10 cellular contexts compared by ENCODE assay signal in the genomic region with DNA sequence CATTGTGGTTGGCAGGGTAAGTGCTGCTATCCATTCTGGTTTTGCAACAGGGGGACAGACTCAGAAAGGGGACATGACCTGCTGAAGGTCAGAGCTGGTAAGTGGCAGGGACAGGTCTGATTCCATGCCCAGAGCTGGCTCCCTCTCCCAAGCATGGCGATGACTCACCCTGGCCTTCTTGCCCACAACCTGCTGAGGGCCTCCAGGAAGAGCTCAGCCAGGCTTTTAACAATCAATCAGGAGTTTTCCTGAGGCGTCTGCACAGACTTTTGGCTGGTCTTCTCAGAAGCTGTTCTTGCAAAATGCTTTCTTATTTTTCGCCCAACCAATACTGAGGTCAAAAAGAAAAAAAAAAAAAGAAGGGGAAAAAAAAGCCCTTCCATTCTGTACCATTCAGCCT. TPM values are rescaled to one million over a fixed set of nuclear protein-coding genes. Genes with fewer than 3 reads are reported as not detected.
DNase-seq lines count a peak whose midpoint lies in the region; ATAC-seq and TF ChIP-seq lines count a peak whose summit lies in the region.
"Had no signal": no experiment of that assay in that cellular context is flagged by ENCODE, and none has a peak within 500 bp of the region (broad histone marks: within the 10 kb centered on the region; RNA-seq: fewer than 3 reads in every experiment).

No MANE protein-coding gene starts in this region.

- H3K27me3 Mint-ChIP-seq in WTC11 (ENCODE audit: low read depth), result no peaks in the 10 kb centered on the region

- no peak overlapping the region for H3K27ac Mint-ChIP-seq in WTC11
- H3K27ac Mint-ChIP-seq: naive B cell had no signal

- in situ Hi-C loops in Caki2 (cut with HindIII; ENCODE audit: low pct_unique_long_range_greater_than_20kb, low sequenced_read_pairs), result no loop called here

- POLR2A ChIA-PET in WTC11 (lab: Charles Lee), result interaction anchor here (0.7 kb wide), 1 partner anchor 81 kb away, joined by 3 read pairs; no protein-coding TSS in a partner anchor

- no peak overlapping the region for H3K27ac ChIP-seq in coronary artery

- DNase-seq in Caki2 (ENCODE audit: low read depth) (peak; percentile 57), M059J (ENCODE audit: low read depth) (peak; percentile 88), coronary artery (ENCODE audit: low spot score) (peak; percentile 28), myocyte (ENCODE audit: low read depth) (peak; percentile 70), WTC11 (ENCODE audit: low spot score) (no peak)
- DNase-seq: effector CD4-positive, alpha-beta T cell; naive B cell had no signal

- ATAC-seq in GM18505 (IDR thresholded peaks at IDR 0.05; ENCODE audit: unreplicated experiment), result no peak
- no peak; the same call in 1 of the 2 replicates for ATAC-seq in WTC11
- no peak for ATAC-seq in HG02642 (IDR thresholded peaks at IDR 0.05; ENCODE audit: poor library complexity, unreplicated experiment)
- ATAC-seq in GM18868 (IDR thresholded peaks at IDR 0.05; ENCODE audit: unreplicated experiment), result no peak

- H3K4me3 Mint-ChIP-seq in WTC11, result no peak overlapping the region
- H3K4me3 Mint-ChIP-seq: naive B cell had no signal

- TF ChIP-seq POLR2A in GM18505 (IDR thresholded peaks at IDR 0.05; ENCODE audit: borderline replicate concordance, extremely low read depth, insufficient read depth, insufficient read length), result no peak

- H3K9me3 Mint-ChIP-seq in WTC11, result no peaks in the 10 kb centered on the region
- H3K9me3 Mint-ChIP-seq: naive B cell had no signal

- no peak overlapping the region for H3K4me3 ChIP-seq in coronary artery

- CTCF ChIA-PET in WTC11 (lab: Charles Lee), result no interaction called here

- TF ChIP-seq CTCF in coronary artery (IDR thresholded peaks at IDR 0.05) (no peak), WTC11 (IDR thresholded peaks at IDR 0.05) (no peak)

- H3K4me1 Mint-ChIP-seq in WTC11, result peaks cover 36% of the 10 kb centered on the region
- H3K4me1 Mint-ChIP-seq: naive B cell had no signal

- H3K36me3 Mint-ChIP-seq in WTC11, result no peaks in the 10 kb centered on the region
- H3K36me3 Mint-ChIP-seq: naive B cell had no signal

TF ChIP-seq in WTC11, 78 proteins besides CTCF, POLR2A, EP300 and RAD21:
- TF ChIP-seq, protein P1, sequence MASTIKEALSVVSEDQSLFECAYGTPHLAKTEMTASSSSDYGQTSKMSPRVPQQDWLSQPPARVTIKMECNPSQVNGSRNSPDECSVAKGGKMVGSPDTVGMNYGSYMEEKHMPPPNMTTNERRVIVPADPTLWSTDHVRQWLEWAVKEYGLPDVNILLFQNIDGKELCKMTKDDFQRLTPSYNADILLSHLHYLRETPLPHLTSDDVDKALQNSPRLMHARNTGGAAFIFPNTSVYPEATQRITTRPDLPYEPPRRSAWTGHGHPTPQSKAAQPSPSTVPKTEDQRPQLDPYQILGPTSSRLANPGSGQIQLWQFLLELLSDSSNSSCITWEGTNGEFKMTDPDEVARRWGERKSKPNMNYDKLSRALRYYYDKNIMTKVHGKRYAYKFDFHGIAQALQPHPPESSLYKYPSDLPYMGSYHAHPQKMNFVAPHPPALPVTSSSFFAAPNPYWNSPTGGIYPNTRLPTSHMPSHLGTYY (CRISPR knock-in tag; IDR thresholded peaks at IDR 0.05), result no peak
- TF ChIP-seq, protein P2, sequence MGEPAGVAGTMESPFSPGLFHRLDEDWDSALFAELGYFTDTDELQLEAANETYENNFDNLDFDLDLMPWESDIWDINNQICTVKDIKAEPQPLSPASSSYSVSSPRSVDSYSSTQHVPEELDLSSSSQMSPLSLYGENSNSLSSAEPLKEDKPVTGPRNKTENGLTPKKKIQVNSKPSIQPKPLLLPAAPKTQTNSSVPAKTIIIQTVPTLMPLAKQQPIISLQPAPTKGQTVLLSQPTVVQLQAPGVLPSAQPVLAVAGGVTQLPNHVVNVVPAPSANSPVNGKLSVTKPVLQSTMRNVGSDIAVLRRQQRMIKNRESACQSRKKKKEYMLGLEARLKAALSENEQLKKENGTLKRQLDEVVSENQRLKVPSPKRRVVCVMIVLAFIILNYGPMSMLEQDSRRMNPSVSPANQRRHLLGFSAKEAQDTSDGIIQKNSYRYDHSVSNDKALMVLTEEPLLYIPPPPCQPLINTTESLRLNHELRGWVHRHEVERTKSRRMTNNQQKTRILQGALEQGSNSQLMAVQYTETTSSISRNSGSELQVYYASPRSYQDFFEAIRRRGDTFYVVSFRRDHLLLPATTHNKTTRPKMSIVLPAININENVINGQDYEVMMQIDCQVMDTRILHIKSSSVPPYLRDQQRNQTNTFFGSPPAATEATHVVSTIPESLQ (CRISPR knock-in tag; IDR thresholded peaks at IDR 0.05), result no peak
- TF ChIP-seq, protein P3, sequence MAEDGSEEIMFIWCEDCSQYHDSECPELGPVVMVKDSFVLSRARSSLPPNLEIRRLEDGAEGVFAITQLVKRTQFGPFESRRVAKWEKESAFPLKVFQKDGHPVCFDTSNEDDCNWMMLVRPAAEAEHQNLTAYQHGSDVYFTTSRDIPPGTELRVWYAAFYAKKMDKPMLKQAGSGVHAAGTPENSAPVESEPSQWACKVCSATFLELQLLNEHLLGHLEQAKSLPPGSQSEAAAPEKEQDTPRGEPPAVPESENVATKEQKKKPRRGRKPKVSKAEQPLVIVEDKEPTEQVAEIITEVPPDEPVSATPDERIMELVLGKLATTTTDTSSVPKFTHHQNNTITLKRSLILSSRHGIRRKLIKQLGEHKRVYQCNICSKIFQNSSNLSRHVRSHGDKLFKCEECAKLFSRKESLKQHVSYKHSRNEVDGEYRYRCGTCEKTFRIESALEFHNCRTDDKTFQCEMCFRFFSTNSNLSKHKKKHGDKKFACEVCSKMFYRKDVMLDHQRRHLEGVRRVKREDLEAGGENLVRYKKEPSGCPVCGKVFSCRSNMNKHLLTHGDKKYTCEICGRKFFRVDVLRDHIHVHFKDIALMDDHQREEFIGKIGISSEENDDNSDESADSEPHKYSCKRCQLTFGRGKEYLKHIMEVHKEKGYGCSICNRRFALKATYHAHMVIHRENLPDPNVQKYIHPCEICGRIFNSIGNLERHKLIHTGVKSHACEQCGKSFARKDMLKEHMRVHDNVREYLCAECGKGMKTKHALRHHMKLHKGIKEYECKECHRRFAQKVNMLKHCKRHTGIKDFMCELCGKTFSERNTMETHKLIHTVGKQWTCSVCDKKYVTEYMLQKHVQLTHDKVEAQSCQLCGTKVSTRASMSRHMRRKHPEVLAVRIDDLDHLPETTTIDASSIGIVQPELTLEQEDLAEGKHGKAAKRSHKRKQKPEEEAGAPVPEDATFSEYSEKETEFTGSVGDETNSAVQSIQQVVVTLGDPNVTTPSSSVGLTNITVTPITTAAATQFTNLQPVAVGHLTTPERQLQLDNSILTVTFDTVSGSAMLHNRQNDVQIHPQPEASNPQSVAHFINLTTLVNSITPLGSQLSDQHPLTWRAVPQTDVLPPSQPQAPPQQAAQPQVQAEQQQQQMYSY (CRISPR knock-in tag; IDR thresholded peaks at IDR 0.05), result no peak
- TF ChIP-seq, protein P4, sequence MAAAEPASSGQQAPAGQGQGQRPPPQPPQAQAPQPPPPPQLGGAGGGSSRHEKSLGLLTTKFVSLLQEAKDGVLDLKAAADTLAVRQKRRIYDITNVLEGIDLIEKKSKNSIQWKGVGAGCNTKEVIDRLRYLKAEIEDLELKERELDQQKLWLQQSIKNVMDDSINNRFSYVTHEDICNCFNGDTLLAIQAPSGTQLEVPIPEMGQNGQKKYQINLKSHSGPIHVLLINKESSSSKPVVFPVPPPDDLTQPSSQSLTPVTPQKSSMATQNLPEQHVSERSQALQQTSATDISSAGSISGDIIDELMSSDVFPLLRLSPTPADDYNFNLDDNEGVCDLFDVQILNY (CRISPR knock-in tag; IDR thresholded peaks at IDR 0.05), result no peak
- TF ChIP-seq ZNF416 (CRISPR knock-in tag; IDR thresholded peaks at IDR 0.05), result no peak

RNA-seq across cellular contexts. Expression of a gene that starts 17.9 kb away (rescaled TPM):
- total RNA-seq in Caki2 (2014; rRNA removed; shearing (Covaris generic); ENCODE audit: low replicate concordance), result not detected in 2 replicates
- total RNA-seq in M059J (2014; rRNA removed; shearing (Covaris generic)), result 0.10 and 0.37 TPM in 2 replicates
- total RNA-seq in myocyte (not detected in 2 replicates), WTC11 (2021) (0.09 to 0.31 TPM (median 0.11 TPM) in 3 replicates)
- not detected for polyA plus RNA-seq in myocyte (2012)
